Comparison of ENCODE assay signal across 33 cellular contexts in genomic region chr7:66227808-66228207, GRCh38.
"Had no signal": no experiment of that assay in that cellular context is flagged by ENCODE, and none has a peak within 500 bp of the region (broad histone marks: within the 10 kb centered on the region; RNA-seq: fewer than 3 reads in every experiment).

No MANE protein-coding gene starts in this region.

- H3K27ac ChIP-seq: KMS-11 had no signal

- DNase-seq: Kasumi-1, KG1, MG63, MM.1S, MV-4-11, NCI-H1048, NCI-H1092, NCI-H1092 treated with DMSO at 0.1 percent for 48 hours, NCI-H1105, NCI-H1105 treated with DMSO at 0.1 percent for 48 hours, NCI-H1417, NCI-H1417 treated with DMSO at 0.1 percent for 48 hours, NCI-H1436, NCI-H1436 treated with DMSO at 0.1 percent for 48 hours, NCI-H146, NCI-H1694, NCI-H1694 treated with DMSO at 0.1 percent for 48 hours, NCI-H187, NCI-H187 treated with DMSO at 0.1 percent for 48 hours, NCI-H1930, NCI-H2029, NCI-H2029 treated with DMSO at 0.1 percent for 48 hours, NCI-H2081, NCI-H2081 treated with DMSO at 0.1 percent for 48 hours, NCI-H2107, NCI-H2171, NCI-H2171 treated with DMSO at 0.1 percent for 48 hours, NCI-H2227 treated with DMSO at 0.1 percent for 48 hours, NCI-H226, NCI-H345, NCI-H446, NCI-H446 treated with DMSO at 0.1 percent for 48 hours had no signal

- H3K4me3 ChIP-seq: MG63 had no signal

- H3K9ac ChIP-seq: KMS-11 had no signal

- H3K36me3 ChIP-seq: MG63 had no signal

- H3K4me2 ChIP-seq: KMS-11 had no signal

- H3K9me3 ChIP-seq: MG63 had no signal

- H3K27me3 ChIP-seq: MG63 had no signal
